Comparison of ENCODE assay signal across 12 cellular contexts in genomic region chr20:3313681-3314080, GRCh38.
DNase-seq lines count a peak whose midpoint lies in the region; ATAC-seq and TF ChIP-seq lines count a peak whose summit lies in the region.
"Had no signal": no experiment of that assay in that cellular context is flagged by ENCODE, and none has a peak within 500 bp of the region (broad histone marks: within the 10 kb centered on the region; RNA-seq: fewer than 3 reads in every experiment).

No MANE protein-coding gene starts in this region.

- H3K36me3 ChIP-seq in mesendoderm (ENCODE audit: control insufficient read depth, insufficient read depth, low read length), result peaks cover 2% of the 10 kb centered on the region
- peaks cover 4% of the 10 kb centered on the region for H3K36me3 ChIP-seq in HAP-1 (replicated peaks)

- no peaks in the 10 kb centered on the region for H3K4me1 Mint-ChIP-seq in stimulated activated effector memory CD8-positive, alpha-beta T cell treated with anti-CD3 and anti-CD28 coated beads, Interleukin-12 subunit alpha, Interleukin-12 subunit beta, amount 100 ng/mL, for 72 hours

- DNase-seq in amniotic epithelial cell (ENCODE audit: low read depth) (peak; percentile 36), right cardiac atrium (no peak), mesendoderm (no peak), HAP-1 (ENCODE audit: low spot score in 2 of 2) (no peak), AG20443 (ENCODE audit: low spot score) (no peak)
- DNase-seq in stimulated activated effector memory CD8-positive, alpha-beta T cell treated with anti-CD3 and anti-CD28 coated beads, Interleukin-12 subunit alpha, Interleukin-12 subunit beta, amount 100 ng/mL, for 72 hours (ENCODE audit: low spot score in 2 of 2), result no peak
- no peak for DNase-seq in activated naive CD4-positive, alpha-beta T cell treated with Interleukin-2 at 50 U/mL for 16 hours
- DNase-seq: central memory CD4-positive, alpha-beta T cell; NCI-H2081 treated with DMSO at 0.1 percent for 48 hours; stimulated activated CD4-positive, alpha-beta T cell treated with anti-CD3 and anti-CD28 coated beads, Interleukin-4, amount 100 ng/mL, for 4 hours had no signal

- H3K79me2 ChIP-seq in mesendoderm (ENCODE audit: control insufficient read depth, insufficient read depth, low read length), result no peaks in the 10 kb centered on the region

- no peaks in the 10 kb centered on the region for H3K79me1 ChIP-seq in mesendoderm (ENCODE audit: low read length)

- peaks cover 11% of the 10 kb centered on the region for H3K4me1 ChIP-seq in right cardiac atrium (ENCODE audit: control insufficient read depth, insufficient read depth, low read length)
- no peaks in the 10 kb centered on the region for H3K4me1 ChIP-seq in mesendoderm (ENCODE audit: control insufficient read depth, low read depth, low read length)
- peaks cover 6% of the 10 kb centered on the region for H3K4me1 ChIP-seq in HAP-1

- H3K27ac Mint-ChIP-seq in stimulated activated effector memory CD8-positive, alpha-beta T cell treated with anti-CD3 and anti-CD28 coated beads, Interleukin-12 subunit alpha, Interleukin-12 subunit beta, amount 100 ng/mL, for 72 hours, result peak overlapping the region; percentile 74
- H3K27ac Mint-ChIP-seq: natural killer cell treated with Interleukin-12 subunit alpha and Interleukin-12 subunit beta and Interleukin-15 and Interleukin-18, amount 100 ng/mL, for 72 hours had no signal

- H4K8ac ChIP-seq in mesendoderm (ENCODE audit: low read depth, low read length), result no peak overlapping the region

- no peaks in the 10 kb centered on the region for H3K9me3 ChIP-seq in right cardiac atrium (ENCODE audit: control insufficient read depth, low read length)
- H3K9me3 ChIP-seq in HAP-1, result no peaks in the 10 kb centered on the region

- no peak overlapping the region for H3K56ac ChIP-seq in mesendoderm (ENCODE audit: low read length)

- no peak overlapping the region for H3K4me3 ChIP-seq in right cardiac atrium (ENCODE audit: low read length)
- no peak overlapping the region for H3K4me3 ChIP-seq in mesendoderm (ENCODE audit: low read length)
- no peak overlapping the region for H3K4me3 ChIP-seq in HAP-1

- H3K23ac ChIP-seq in mesendoderm (ENCODE audit: low read length), result no peak overlapping the region

- no peak overlapping the region for H4K5ac ChIP-seq in mesendoderm (ENCODE audit: low read length)

- H2AK5ac ChIP-seq in mesendoderm (ENCODE audit: low read length), result no peak overlapping the region

- peaks cover 19% of the 10 kb centered on the region for H3K36me3 Mint-ChIP-seq in stimulated activated effector memory CD8-positive, alpha-beta T cell treated with anti-CD3 and anti-CD28 coated beads, Interleukin-12 subunit alpha, Interleukin-12 subunit beta, amount 100 ng/mL, for 72 hours

- no peak overlapping the region for H3K4ac ChIP-seq in mesendoderm (ENCODE audit: low read depth, low read length)

- H3K27me3 ChIP-seq in right cardiac atrium (ENCODE audit: control insufficient read depth, insufficient read depth), result no peaks in the 10 kb centered on the region
- no peaks in the 10 kb centered on the region for H3K27me3 ChIP-seq in mesendoderm (ENCODE audit: insufficient read depth, low read length, poor library complexity)
- no peaks in the 10 kb centered on the region for H3K27me3 ChIP-seq in HAP-1 (ENCODE audit: low read depth)

- ATAC-seq in right cardiac atrium, result peak; percentile 37 to 42
- no peak for ATAC-seq in stimulated activated effector memory CD8-positive, alpha-beta T cell treated with anti-CD3 and anti-CD28 coated beads, Interleukin-12 subunit alpha, Interleukin-12 subunit beta, amount 100 ng/mL, for 72 hours
- ATAC-seq: natural killer cell treated with Interleukin-12 subunit alpha and Interleukin-12 subunit beta and Interleukin-15 and Interleukin-18, amount 100 ng/mL, for 72 hours had no signal

- no peak overlapping the region for H3K4me3 Mint-ChIP-seq in stimulated activated effector memory CD8-positive, alpha-beta T cell treated with anti-CD3 and anti-CD28 coated beads, Interleukin-12 subunit alpha, Interleukin-12 subunit beta, amount 100 ng/mL, for 72 hours
- H3K4me3 Mint-ChIP-seq: natural killer cell treated with Interleukin-12 subunit alpha and Interleukin-12 subunit beta and Interleukin-15 and Interleukin-18, amount 100 ng/mL, for 72 hours had no signal

- H2BK15ac ChIP-seq in mesendoderm (replicated peaks; ENCODE audit: low read depth), result no peak overlapping the region

- peak overlapping the region; percentile 59 for H3K27ac ChIP-seq in right cardiac atrium (ENCODE audit: low read length)
- H3K27ac ChIP-seq in mesendoderm (ENCODE audit: low read depth, low read length), result no peak overlapping the region

- TF ChIP-seq CTCF in LNCAP (IDR thresholded peaks at IDR 0.05), result peak; percentile 42; the same call in 1 of the 2 replicates

- no peak overlapping the region for H3K9ac ChIP-seq in mesendoderm (ENCODE audit: low read length)

- H3K9me3 Mint-ChIP-seq in stimulated activated effector memory CD8-positive, alpha-beta T cell treated with anti-CD3 and anti-CD28 coated beads, Interleukin-12 subunit alpha, Interleukin-12 subunit beta, amount 100 ng/mL, for 72 hours, result no peaks in the 10 kb centered on the region
- H3K9me3 Mint-ChIP-seq: natural killer cell treated with Interleukin-12 subunit alpha and Interleukin-12 subunit beta and Interleukin-15 and Interleukin-18, amount 100 ng/mL, for 72 hours had no signal

- in situ Hi-C loops in HAP-1 (cut with MboI; ENCODE audit: low sequenced_read_pairs), result loop anchor here (10.0 kb wide), 2 partner anchors 99 to 259 kb away; no protein-coding TSS in a partner anchor

- H2BK5ac ChIP-seq in mesendoderm (ENCODE audit: low read length), result no peak overlapping the region

- H3K4me2 ChIP-seq in mesendoderm (ENCODE audit: low read length), result no peak overlapping the region

- H2BK120ac ChIP-seq in mesendoderm (ENCODE audit: low read depth, low read length), result no peak overlapping the region

- H3K18ac ChIP-seq in mesendoderm (ENCODE audit: low read length), result no peak overlapping the region

- WGBS in right cardiac atrium, result 26% methylated on average over 2 of the region's 2 CpGs
- WGBS in mesendoderm (ENCODE audit: extremely low coverage, insufficient coverage, low lambda C conversion rate), result no CpG with 5 or more reads among the region's 2 CpGs

- intact Hi-C loops in right cardiac atrium (cut with DNase I), result loop anchor here in 1 of 4 donors (10.0 kb wide), 1 partner anchor 259 kb away; no protein-coding TSS in a partner anchor
